8 cellular contexts compared by ENCODE assay signal in the genomic region with DNA sequence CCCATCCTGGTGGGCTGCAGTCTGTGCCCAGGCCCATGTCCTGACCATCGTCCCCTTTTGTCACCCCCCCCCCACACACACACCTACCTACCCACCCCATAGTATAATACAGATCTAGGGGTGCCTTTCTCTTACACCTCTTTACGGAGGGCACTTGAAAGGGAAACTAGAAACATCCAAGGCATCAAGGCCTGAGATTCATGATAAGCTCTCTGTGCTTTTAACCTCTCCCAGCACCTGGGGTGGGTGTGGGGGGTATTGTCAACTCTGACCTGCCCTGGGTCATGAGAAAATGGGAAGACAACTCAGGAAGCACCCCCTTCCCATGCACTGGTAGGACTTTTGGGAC. TPM values are rescaled to one million over a fixed set of nuclear protein-coding genes. Genes with fewer than 3 reads are reported as not detected.
DNase-seq lines count a peak whose midpoint lies in the region; ATAC-seq, FAIRE-seq and TF ChIP-seq lines count a peak whose summit lies in the region.

No MANE protein-coding gene starts in this region.

- peak overlapping the region; percentile 85 for H3K4me2 ChIP-seq in PC-9
- H3K4me2 ChIP-seq in endothelial cell of umbilical vein (ENCODE audit: insufficient read depth, low read length): peak overlapping the region; percentile 70

- H3K9me1 ChIP-seq in endothelial cell of umbilical vein (replicated peaks; ENCODE audit: control insufficient read depth, extremely low read depth, insufficient read depth, low read length): no peaks in the 10 kb centered on the region

- no peak for DNase-seq in CD4-positive, alpha-beta memory T cell
- DNase-seq in PC-9 (no peak), endothelial cell of umbilical vein (ENCODE audit: low read depth, low spot score) (no peak), osteocyte (ENCODE audit: extremely low spot score, unreplicated experiment) (no peak), UCSD-AML1 (lab: John Stamatoyannopoulos, UW; ENCODE audit: unreplicated experiment) (no peak), DMS114 treated with DMSO at 0.1 percent for 48 hours (lab: John Stamatoyannopoulos, UW; ENCODE audit: unreplicated experiment) (no peak), Ammon's horn (ENCODE audit: low spot score) (no peak)

- intact Hi-C loops in CD4-positive, alpha-beta memory T cell (cut with micrococcal nuclease): loop anchor here (2.0 to 5.0 kb wide), 2 partner anchors 70 to 87 kb away; no protein-coding TSS in a partner anchor
- intact Hi-C loops in PC-9 (cut with micrococcal nuclease; ENCODE audit: unreplicated experiment) (no loop called here), endothelial cell of umbilical vein (cut with micrococcal nuclease) (loop anchor here (5.0 kb wide), 2 partner anchors 173 to 263 kb away; a partner anchor contains a TSS)

- H3K27ac Mint-ChIP-seq in CD4-positive, alpha-beta memory T cell: peak overlapping the region; percentile 75 to 94 (median 91)
- H3K27ac Mint-ChIP-seq in osteocyte (ENCODE audit: unreplicated experiment): peak overlapping the region; percentile 74

- peak overlapping the region in 1 of 2 donors; percentile 59 for H3K4me3 ChIP-seq in CD4-positive, alpha-beta memory T cell (ENCODE audit: low read length in 2 of 2)
- H3K4me3 ChIP-seq in PC-9 (peak overlapping the region; percentile 100), endothelial cell of umbilical vein (replicated peaks in 1 of 3; ENCODE audit: insufficient read depth in 1 of 3, low read depth in 1 of 3, low read length in 3 of 3) (peak overlapping the region; percentile 72 to 95 (median 89))

- H2AFZ ChIP-seq in PC-9: no peak overlapping the region
- H2AFZ ChIP-seq in endothelial cell of umbilical vein (ENCODE audit: low read depth, low read length): no peak overlapping the region

- no peaks in the 10 kb centered on the region for H3K27me3 Mint-ChIP-seq in CD4-positive, alpha-beta memory T cell
- H3K27me3 Mint-ChIP-seq in osteocyte (ENCODE audit: unreplicated experiment): no peaks in the 10 kb centered on the region

- peaks cover 81% of the 10 kb centered on the region for H3K79me2 ChIP-seq in PC-9 (ENCODE audit: low read depth)
- peaks cover 68% of the 10 kb centered on the region for H3K79me2 ChIP-seq in endothelial cell of umbilical vein (ENCODE audit: control insufficient read depth, insufficient read depth, low read length)

- no peaks in the 10 kb centered on the region for H3K9me3 ChIP-seq in CD4-positive, alpha-beta memory T cell (ENCODE audit: control insufficient read depth in 1 of 2, low read length in 2 of 2)
- H3K9me3 ChIP-seq in PC-9 (ENCODE audit: insufficient read depth, low read depth) (no peaks in the 10 kb centered on the region), endothelial cell of umbilical vein (replicated peaks; ENCODE audit: control insufficient read depth, insufficient read depth, low read length) (no peaks in the 10 kb centered on the region)

- POLR2A ChIA-PET in CD4-positive, alpha-beta memory T cell (lab: Charles Lee; ENCODE audit: partially characterized antibody): interaction anchor here (0.7 to 6.5 kb wide), 22 partner anchors 9 to 336 kb away, joined by 3 to 107 read pairs (median 4); a partner anchor contains a TSS
- POLR2A ChIA-PET in PC-9 (lab: Charles Lee; ENCODE audit: unreplicated experiment) (interaction anchor here (0.6 kb wide), 1 partner anchor 38 kb away, joined by 3 read pairs; no protein-coding TSS in a partner anchor), endothelial cell of umbilical vein (lab: Charles Lee) (interaction anchor here (1.2 to 1.6 kb wide), 2 partner anchors 10 to 12 kb away, joined by 3 to 7 read pairs; no protein-coding TSS in a partner anchor)

- peaks cover 11 to 18% of the 10 kb centered on the region in 2 donors for H3K36me3 Mint-ChIP-seq in CD4-positive, alpha-beta memory T cell
- peaks cover 2% of the 10 kb centered on the region for H3K36me3 Mint-ChIP-seq in osteocyte (ENCODE audit: unreplicated experiment)

- no peaks in the 10 kb centered on the region for H3K27me3 ChIP-seq in CD4-positive, alpha-beta memory T cell (ENCODE audit: insufficient read depth, low read length)
- H3K27me3 ChIP-seq in PC-9 (ENCODE audit: insufficient read depth, low read depth) (no peaks in the 10 kb centered on the region), endothelial cell of umbilical vein (ENCODE audit: control insufficient read depth in 2 of 2, insufficient read depth in 2 of 2, low read length in 2 of 2) (no peaks in the 10 kb centered on the region)

- H4K20me1 ChIP-seq in PC-9 (ENCODE audit: insufficient read depth) (peaks cover 36% of the 10 kb centered on the region), endothelial cell of umbilical vein (replicated peaks; ENCODE audit: control insufficient read depth, extremely low read depth, insufficient read depth, low read length) (no peaks in the 10 kb centered on the region)

- H3K4me1 ChIP-seq in CD4-positive, alpha-beta memory T cell (ENCODE audit: insufficient read depth, low read length): peaks cover 36% of the 10 kb centered on the region
- peaks cover 11% of the 10 kb centered on the region; the same call in 1 of the 2 replicates for H3K4me1 ChIP-seq in PC-9 (replicated peaks; ENCODE audit: insufficient read depth)
- H3K4me1 ChIP-seq in endothelial cell of umbilical vein (ENCODE audit: control insufficient read depth, extremely low read depth, insufficient read depth, low read length): peaks cover 31% of the 10 kb centered on the region

- H3K9me2 ChIP-seq in PC-9 (ENCODE audit: insufficient read depth): no peaks in the 10 kb centered on the region

- peak overlapping the region; percentile 73 for H3K27ac ChIP-seq in CD4-positive, alpha-beta memory T cell (ENCODE audit: low read depth, low read length)
- H3K27ac ChIP-seq in PC-9 (peak overlapping the region; percentile 73; the same call in 1 of the 2 replicates), endothelial cell of umbilical vein (ENCODE audit: insufficient read depth, low read depth, low read length) (peak overlapping the region; percentile 43)

- H3K4me1 Mint-ChIP-seq in CD4-positive, alpha-beta memory T cell: peaks cover 26 to 55% (median 40%) of the 10 kb centered on the region in 4 donors
- peaks cover 36% of the 10 kb centered on the region for H3K4me1 Mint-ChIP-seq in osteocyte (ENCODE audit: unreplicated experiment)

- FAIRE-seq in endothelial cell of umbilical vein (lab: Jason Lieb, UNC): no peak

- no peak for TF ChIP-seq CTCF in PC-9 (conservative IDR thresholded peaks at IDR 0.05)
- no peak for TF ChIP-seq CTCF in endothelial cell of umbilical vein (IDR thresholded peaks at IDR 0.05; ENCODE audit: extremely low read depth in 1 of 2, insufficient read depth in 1 of 2, low read depth in 1 of 2, low read length in 2 of 2)
- no peak for TF ChIP-seq CTCF in osteocyte (IDR thresholded peaks at IDR 0.05)

- H3K36me3 ChIP-seq in CD4-positive, alpha-beta memory T cell (ENCODE audit: insufficient read depth, low read length): no peaks in the 10 kb centered on the region
- H3K36me3 ChIP-seq in PC-9 (ENCODE audit: low read depth) (no peaks in the 10 kb centered on the region; the same call in 1 of the 2 replicates), endothelial cell of umbilical vein (ENCODE audit: control insufficient read depth in 2 of 2, extremely low read depth in 1 of 2, insufficient read depth in 2 of 2, low read length in 2 of 2) (peaks cover 0 to 2% of the 10 kb centered on the region in 2 experiments)

- ATAC-seq in esophagus mucosa: no peak

- TF ChIP-seq POLR2A in endothelial cell of umbilical vein (IDR thresholded peaks at IDR 0.05; ENCODE audit: low read depth, low read length): no peak

- H3K9me3 Mint-ChIP-seq in CD4-positive, alpha-beta memory T cell: no peaks in the 10 kb centered on the region
- H3K9me3 Mint-ChIP-seq in osteocyte (ENCODE audit: unreplicated experiment): no peaks in the 10 kb centered on the region

- CTCF ChIA-PET in CD4-positive, alpha-beta memory T cell (lab: Charles Lee; ENCODE audit: partially characterized antibody): interaction anchor here (0.7 to 3.0 kb wide), 11 partner anchors 10 to 177 kb away, joined by 3 to 15 read pairs (median 5); a partner anchor contains a TSS
- CTCF ChIA-PET in PC-9 (lab: Charles Lee): interaction anchor here (0.6 kb wide), 2 partner anchors 403 to 456 kb away, joined by 3 to 20 read pairs; no protein-coding TSS in a partner anchor
- CTCF ChIA-PET in endothelial cell of umbilical vein (lab: Charles Lee): interaction anchor here (0.6 to 2.2 kb wide), 12 partner anchors 10 to 219 kb away, joined by 3 to 18 read pairs (median 6); a partner anchor contains a TSS

- dilution Hi-C loops in endothelial cell of umbilical vein (cut with MboI; ENCODE audit: extremely low pct_ligation_motif_present, low sequenced_read_pairs): no loop called here

- H3K9ac ChIP-seq in endothelial cell of umbilical vein (replicated peaks; ENCODE audit: extremely low read depth, insufficient read depth, low read length): peak overlapping the region; percentile 97

- BruUV-seq in PC-9 (replicated peaks; lab: Mats Ljungman, UMichigan): no TSS peak
- no TSS peak for BruUV-seq in endothelial cell of umbilical vein (replicated peaks; lab: Mats Ljungman, UMichigan)

- H3F3A ChIP-seq in PC-9 (ENCODE audit: insufficient read depth, low read depth): peaks cover 22% of the 10 kb centered on the region

- peak overlapping the region; percentile 75 to 98 (median 86) for H3K4me3 Mint-ChIP-seq in CD4-positive, alpha-beta memory T cell
- H3K4me3 Mint-ChIP-seq in osteocyte (ENCODE audit: unreplicated experiment): peak overlapping the region; percentile 92

RNA-seq across cellular contexts. Expression of a gene that starts 1.6 kb away (rescaled TPM):
- 10 to 100 TPM; 31.7 to 32.9 TPM for total RNA-seq in CD4-positive, alpha-beta memory T cell
- 1 to 10 TPM in 1 of 2 donors, not detected in 1; 2.3 TPM for polyA plus RNA-seq in CD4-positive, alpha-beta memory T cell
- total RNA-seq in PC-9 (2021) (9.6 and 14.4 TPM in 2 replicates), endothelial cell of umbilical vein (20.5 and 27.0 TPM in 2 replicates), osteocyte (17.1 and 20.4 TPM in 2 replicates), esophagus mucosa (7.9 TPM)
- 2.0 and 3.8 TPM in 2 replicates for polyA plus RNA-seq in endothelial cell of umbilical vein
- 2.5 and 4.4 TPM in 2 replicates for polyA plus RNA-seq in endothelial cell of umbilical vein (2011; cell fraction: cytosol; rRNA removed)
- polyA plus RNA-seq in endothelial cell of umbilical vein (2011; cell fraction: nucleus; rRNA removed): 8.9 and 9.5 TPM in 2 replicates
- polyA plus RNA-seq in endothelial cell of umbilical vein (2012): 10.5 and 16.9 TPM in 2 replicates
- 10.4 and 13.0 TPM in 2 replicates for polyA minus RNA-seq in endothelial cell of umbilical vein
- polyA minus RNA-seq in endothelial cell of umbilical vein (2011; cell fraction: cytosol; rRNA and poly(A)+ RNA removed): 5.1 TPM
- polyA minus RNA-seq in endothelial cell of umbilical vein (2011; cell fraction: nucleus; rRNA and poly(A)+ RNA removed): 5.7 and 12.7 TPM in 2 replicates

RNA-seq across cellular contexts. Expression of a gene that starts 37.6 kb away (rescaled TPM):
- total RNA-seq in CD4-positive, alpha-beta memory T cell: under 1 TPM; 0.53 to 0.79 TPM
- under 1 TPM in 1 of 2 donors, not detected in 1; 0.09 TPM for polyA plus RNA-seq in CD4-positive, alpha-beta memory T cell
- not detected in 2 replicates for total RNA-seq in PC-9 (2021)
- total RNA-seq in endothelial cell of umbilical vein: 0.13 TPM in 1 of 2 replicates, not detected in the other
- 0.03 and 0.05 TPM in 2 replicates for polyA plus RNA-seq in endothelial cell of umbilical vein
- polyA plus RNA-seq in endothelial cell of umbilical vein (2011; cell fraction: cytosol; rRNA removed): 0.03 and 0.08 TPM in 2 replicates
- polyA plus RNA-seq in endothelial cell of umbilical vein (2011; cell fraction: nucleus; rRNA removed): not detected in 2 replicates
- 0.08 and 0.33 TPM in 2 replicates for polyA plus RNA-seq in endothelial cell of umbilical vein (2012)
- not detected in 2 replicates for polyA minus RNA-seq in endothelial cell of umbilical vein
- polyA minus RNA-seq in endothelial cell of umbilical vein (2011; cell fraction: cytosol; rRNA and poly(A)+ RNA removed): not detected
- polyA minus RNA-seq in endothelial cell of umbilical vein (2011; cell fraction: nucleus; rRNA and poly(A)+ RNA removed): not detected in 2 replicates
- not detected in 2 replicates for total RNA-seq in osteocyte
- 0.08 TPM for total RNA-seq in esophagus mucosa
